In genomic region chr3:173395412-173396181, GRCh38 we compare ENCODE assay signal across 8 cellular contexts. TPM values are rescaled to one million over a fixed set of nuclear protein-coding genes. Genes with fewer than 3 reads are reported as not detected.
A peak's percentile ranks its signal among the peaks of the same experiment; 100 is the strongest.
DNase-seq lines count a peak whose midpoint lies in the region; ATAC-seq and TF ChIP-seq lines count a peak whose summit lies in the region.

No MANE protein-coding gene starts in this region.

- H3K36me3 ChIP-seq in CD4-positive, alpha-beta memory T cell (ENCODE audit: insufficient read depth, low read length), result no peaks in the 10 kb centered on the region
- H3K36me3 ChIP-seq in esophagus muscularis mucosa (no peaks in the 10 kb centered on the region), mucosa of descending colon (ENCODE audit: low read depth) (no peaks in the 10 kb centered on the region), stomach smooth muscle (ENCODE audit: control insufficient read depth in 2 of 2, insufficient read depth in 2 of 2, low read length in 2 of 2) (no peaks in the 10 kb centered on the region)

- WGBS in esophagus muscularis mucosa, result under 1% methylated on average over 38 of the region's 71 CpGs

- peak in 4 of 5 donors; percentile 8 to 32 (median 20) for DNase-seq in CD4-positive, alpha-beta memory T cell
- DNase-seq in NCI-H446 (lab: John Stamatoyannopoulos, UW), result peak; percentile 96 to 99
- peak; percentile 67 for DNase-seq in activated CD8-positive, alpha-beta memory T cell treated with anti-CD3 and anti-CD28 coated beads, Interleukin-2, amount 50 U/mL, for 48 hours
- DNase-seq in esophagus muscularis mucosa (ENCODE audit: extremely low spot score), result peak; percentile 95
- DNase-seq in mucosa of descending colon, result peak; percentile 72 to 82 (median 79)

- H3K27ac ChIP-seq in CD4-positive, alpha-beta memory T cell (ENCODE audit: low read depth, low read length), result no peak overlapping the region
- H3K27ac ChIP-seq in esophagus muscularis mucosa (replicated peaks in 1 of 4) (peak overlapping the region; percentile 89 to 94 (median 92)), stomach smooth muscle (ENCODE audit: low read length) (peak overlapping the region; percentile 94)

- peak overlapping the region; percentile 92 to 95 for H3K9ac ChIP-seq in stomach smooth muscle (ENCODE audit: low read length in 2 of 2)

- peak; percentile 87 for ATAC-seq in GM19351 (IDR thresholded peaks at IDR 0.05; ENCODE audit: unreplicated experiment)
- ATAC-seq in HG03439 (IDR thresholded peaks at IDR 0.05; ENCODE audit: unreplicated experiment), result peak; percentile 96
- peak; percentile 93 for ATAC-seq in mucosa of descending colon

- intact Hi-C loops in CD4-positive, alpha-beta memory T cell (cut with micrococcal nuclease), result no loop called here
- intact Hi-C loops in esophagus muscularis mucosa (cut with DNase I), result no loop called here
- intact Hi-C loops in mucosa of descending colon (cut with DNase I, micrococcal nuclease), result no loop called here

- H3K36me3 Mint-ChIP-seq in CD4-positive, alpha-beta memory T cell, result no peaks in the 10 kb centered on the region

- H3K27me3 ChIP-seq in CD4-positive, alpha-beta memory T cell (ENCODE audit: insufficient read depth, low read length), result peaks cover 21% of the 10 kb centered on the region
- H3K27me3 ChIP-seq in esophagus muscularis mucosa (no peaks in the 10 kb centered on the region), stomach smooth muscle (ENCODE audit: control insufficient read depth in 1 of 2, insufficient read depth in 2 of 2, low read length in 2 of 2) (no peaks in the 10 kb centered on the region)

- POLR2A ChIA-PET in CD4-positive, alpha-beta memory T cell (lab: Charles Lee; ENCODE audit: partially characterized antibody), result no interaction called here

- no peak for TF ChIP-seq POLR2A in esophagus muscularis mucosa (IDR thresholded peaks at IDR 0.05; ENCODE audit: low read depth)

- TF ChIP-seq CTCF in esophagus muscularis mucosa (IDR thresholded peaks at IDR 0.05) (no peak), mucosa of descending colon (IDR thresholded peaks at IDR 0.05) (no peak)

- peaks cover 0 to 16% (median 5%) of the 10 kb centered on the region in 8 donors for H3K9me3 Mint-ChIP-seq in CD4-positive, alpha-beta memory T cell

- CTCF ChIA-PET in CD4-positive, alpha-beta memory T cell (lab: Charles Lee; ENCODE audit: partially characterized antibody), result no interaction called here

- H3K4me1 Mint-ChIP-seq in CD4-positive, alpha-beta memory T cell, result peaks cover 15 to 35% (median 20%) of the 10 kb centered on the region in 4 donors

- peak overlapping the region in 1 of 2 donors; percentile 13 for H3K4me3 ChIP-seq in CD4-positive, alpha-beta memory T cell (ENCODE audit: low read length in 2 of 2)
- H3K4me3 ChIP-seq in esophagus muscularis mucosa (peak overlapping the region; percentile 77 to 89 (median 84)), mucosa of descending colon (no peak overlapping the region), stomach smooth muscle (ENCODE audit: low read length in 2 of 2) (peak overlapping the region; percentile 86 to 88)

- no peak for TF ChIP-seq EP300 in esophagus muscularis mucosa (IDR thresholded peaks at IDR 0.05)

- peak overlapping the region; percentile 69 to 86 (median 80) for H3K4me3 Mint-ChIP-seq in CD4-positive, alpha-beta memory T cell

- H3K9me3 ChIP-seq in CD4-positive, alpha-beta memory T cell (ENCODE audit: control insufficient read depth in 1 of 2, low read length in 2 of 2), result no peaks in the 10 kb centered on the region
- H3K9me3 ChIP-seq in esophagus muscularis mucosa (no peaks in the 10 kb centered on the region), mucosa of descending colon (no peaks in the 10 kb centered on the region), stomach smooth muscle (ENCODE audit: control insufficient read depth in 2 of 2, low read length in 2 of 2) (no peaks in the 10 kb centered on the region)

- peaks cover 20% of the 10 kb centered on the region for H3K4me1 ChIP-seq in CD4-positive, alpha-beta memory T cell (ENCODE audit: insufficient read depth, low read length)
- peaks cover 0 to 28% (median 26%) of the 10 kb centered on the region in 4 donors for H3K4me1 ChIP-seq in esophagus muscularis mucosa
- peaks cover 7% of the 10 kb centered on the region for H3K4me1 ChIP-seq in mucosa of descending colon (ENCODE audit: low read depth)
- H3K4me1 ChIP-seq in stomach smooth muscle (ENCODE audit: control insufficient read depth, insufficient read depth, low read length), result no peaks in the 10 kb centered on the region

- H3K27me3 Mint-ChIP-seq in CD4-positive, alpha-beta memory T cell, result peaks cover 33 to 43% of the 10 kb centered on the region in 2 donors

- H3K27ac Mint-ChIP-seq in CD4-positive, alpha-beta memory T cell, result peak overlapping the region in 3 of 7 donors; percentile 4 to 78 (median 29)

RNA-seq across cellular contexts. Expression of gene NLGN1, which starts 1.9 kb away (rescaled TPM):
- total RNA-seq in CD4-positive, alpha-beta memory T cell, result not detected
- polyA plus RNA-seq in CD4-positive, alpha-beta memory T cell, result not detected
- total RNA-seq in esophagus muscularis mucosa, result 10 to 100 TPM; 12.9 to 20.9 (median 18.0) TPM
- 10 to 100 TPM in 1 of 3 donors, 1 to 10 TPM in 1, under 1 TPM in 1; 0.43 to 14.3 (median 2.0) TPM for total RNA-seq in mucosa of descending colon

Comparison
In these comparisons a context has a peak if more than half of its experiments do, and no peak if none do; other contexts are left out.
1. DNase-seq: peak in every context shown above with its lines; median percentile 98 in NCI-H446; 95 in esophagus muscularis mucosa; 79 in mucosa of descending colon; 67 in activated CD8-positive, alpha-beta memory T cell treated with anti-CD3 and anti-CD28 coated beads, Interleukin-2, amount 50 U/mL, for 48 hours; 20 in CD4-positive, alpha-beta memory T cell.